22 cellular contexts compared by ENCODE assay signal in the genomic region with DNA sequence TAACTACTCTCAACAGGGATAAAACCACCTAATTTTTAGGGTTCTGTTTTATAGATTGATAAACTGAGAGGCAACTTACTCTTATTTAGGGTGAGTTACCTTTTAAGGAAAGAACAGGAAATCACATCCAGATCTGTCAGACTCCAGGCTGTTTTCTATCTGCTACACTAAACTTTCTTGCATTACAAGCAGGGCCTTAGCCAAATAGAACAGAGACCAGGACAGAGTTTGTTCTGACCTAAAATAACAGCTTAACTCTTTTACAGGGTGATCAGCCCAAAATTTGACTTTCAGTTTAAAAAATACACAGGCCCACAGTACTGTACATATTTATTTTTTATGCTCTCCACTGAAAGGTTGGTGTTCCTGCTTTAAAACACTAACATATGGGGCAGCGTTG.
DNase-seq lines count a peak whose midpoint lies in the region; ATAC-seq and TF ChIP-seq lines count a peak whose summit lies in the region.
"Had no signal": no experiment of that assay in that cellular context is flagged by ENCODE, and none has a peak within 500 bp of the region (broad histone marks: within the 10 kb centered on the region; RNA-seq: fewer than 3 reads in every experiment).

No MANE protein-coding gene starts in this region.

- no peaks in the 10 kb centered on the region for H3K9me3 Mint-ChIP-seq in nephron
- H3K9me3 Mint-ChIP-seq: CD8-positive, alpha-beta T cell had no signal

- peak; percentile 14 for DNase-seq in DMS 273 (lab: John Stamatoyannopoulos, UW; ENCODE audit: unreplicated experiment)
- DNase-seq in DMS 273 treated with DMSO at 0.1 percent for 48 hours (lab: John Stamatoyannopoulos, UW), result no peak
- DNase-seq in fibroblast of pulmonary artery (ENCODE audit: low read depth), result peak; percentile 15
- no peak for DNase-seq in NCI-H2081 (lab: John Stamatoyannopoulos, UW)
- DNase-seq: Caco-2; CD8-positive, alpha-beta T cell; DMS153; DND-41; IMR-90; KG1; MG63; NCI-H2029 treated with DMSO at 0.1 percent for 48 hours; NCI-H2227 treated with DMSO at 0.1 percent for 48 hours; Right ventricle myocardium superior; RPMI8226 had no signal

- H3K4me1 Mint-ChIP-seq in nephron, result peaks cover 31% of the 10 kb centered on the region
- H3K4me1 Mint-ChIP-seq: B cell had no signal

- peak overlapping the region; percentile 18 for H3K27ac ChIP-seq in stomach smooth muscle (ENCODE audit: low read length)
- H3K27ac ChIP-seq: 22Rv1, C4-2B had no signal

- no peak overlapping the region for H3K4me3 Mint-ChIP-seq in nephron
- H3K4me3 Mint-ChIP-seq: B cell; CD8-positive, alpha-beta T cell had no signal

- peak overlapping the region in 1 of 2 donors; percentile 11 for H3K9ac ChIP-seq in stomach smooth muscle (ENCODE audit: low read length in 2 of 2)

- peaks cover 10 to 13% of the 10 kb centered on the region in 2 donors for H3K36me3 ChIP-seq in stomach smooth muscle (ENCODE audit: control insufficient read depth in 2 of 2, insufficient read depth in 2 of 2, low read length in 2 of 2)
- H3K36me3 ChIP-seq: MG63 had no signal

- no peaks in the 10 kb centered on the region for H3K4me1 ChIP-seq in stomach smooth muscle (ENCODE audit: control insufficient read depth, insufficient read depth, low read length)

- H3K9me3 ChIP-seq in stomach smooth muscle (ENCODE audit: control insufficient read depth in 2 of 2, low read length in 2 of 2), result no peaks in the 10 kb centered on the region
- H3K9me3 ChIP-seq: Caco-2, MG63 had no signal

- peak overlapping the region in 2 of 3 experiments; percentile 9 to 56 for H3K27ac Mint-ChIP-seq in nephron
- H3K27ac Mint-ChIP-seq: B cell; CD8-positive, alpha-beta T cell had no signal

- ATAC-seq in GM21515 (IDR thresholded peaks at IDR 0.05; ENCODE audit: unreplicated experiment), result no peak
- ATAC-seq: CD8-positive, alpha-beta T cell; HCT116 had no signal

- H3K4me3 ChIP-seq in fibroblast of pulmonary artery (replicated peaks; ENCODE audit: low read depth, low read length) (no peak overlapping the region), stomach smooth muscle (ENCODE audit: low read length in 2 of 2) (no peak overlapping the region)
- H3K4me3 ChIP-seq: MG63 had no signal

- H3K27me3 ChIP-seq in stomach smooth muscle (ENCODE audit: control insufficient read depth in 1 of 2, insufficient read depth in 2 of 2, low read length in 2 of 2), result no peaks in the 10 kb centered on the region
- H3K27me3 ChIP-seq: MG63 had no signal

- H3K27me3 Mint-ChIP-seq in nephron (ENCODE audit: low read depth), result no peaks in the 10 kb centered on the region
- H3K27me3 Mint-ChIP-seq: B cell had no signal

- H3K36me3 Mint-ChIP-seq in nephron (ENCODE audit: low read depth), result peaks cover 40% of the 10 kb centered on the region

- no peak for TF ChIP-seq CTCF in fibroblast of pulmonary artery (IDR thresholded peaks at IDR 0.05; ENCODE audit: low read length, missing control alignments)
- no peak for TF ChIP-seq CTCF in nephron (IDR thresholded peaks at IDR 0.05; ENCODE audit: unreplicated experiment in 3 of 3)

Comparison
In these comparisons a context has a peak if more than half of its experiments do, and no peak if none do; other contexts are left out.
1. DNase-seq: peak in DMS 273 (single experiment) and fibroblast of pulmonary artery (single experiment); none in DMS 273 treated with DMSO at 0.1 percent for 48 hours (single experiment) and NCI-H2081 (0 of 2).